Comparison of ENCODE assay signal across 27 cellular contexts in genomic region chr16:9630119-9630518, GRCh38.
"Had no signal": no experiment of that assay in that cellular context is flagged by ENCODE, and none has a peak within 500 bp of the region (broad histone marks: within the 10 kb centered on the region; RNA-seq: fewer than 3 reads in every experiment).

No MANE protein-coding gene starts in this region.

- ATAC-seq: stimulated activated effector memory CD8-positive, alpha-beta T cell treated with anti-CD3 and anti-CD28 coated beads, Interleukin-12 subunit alpha, Interleukin-12 subunit beta, amount 100 ng/mL, for 72 hours; stimulated activated memory B cell treated with anti-CD40 and anti-IgM and Interleukin-4, amounts not matched to agents 10 μg/mL and 1 μg/mL and 100 μg/mL, for 72 hours; stimulated activated naive B cell treated with anti-CD40 and anti-IgM and Interleukin-4, amounts not matched to agents 10 μg/mL and 1 μg/mL and 100 μg/mL, for 72 hours; stimulated activated naive CD8-positive, alpha-beta T cell treated with anti-CD3 and anti-CD28 coated beads, Interleukin-15, amount 100 ng/mL, for 72 hours; stimulated activated naive CD8-positive, alpha-beta T cell treated with anti-CD3 and anti-CD28 coated beads, Interleukin-15, Interleukin-2, amounts not matched to agents 100 U/mL and 50 U/mL, for 24 hours; upper lobe of right lung had no signal

- H3K27ac ChIP-seq: stomach, suprapubic skin, testis, thoracic aorta, thyroid gland, tibial artery, tibial nerve, transverse colon, upper lobe of left lung, upper lobe of right lung, uterus, vagina had no signal

- H3K4me1 ChIP-seq: stomach, suprapubic skin, testis, thyroid gland, tibial artery, tibial nerve, transverse colon, upper lobe of left lung, upper lobe of right lung, uterus, vagina had no signal

- H3K4me3 ChIP-seq: stomach, suprapubic skin, testis, thoracic aorta, thyroid gland, tibial artery, tibial nerve, transverse colon, upper lobe of left lung, upper lobe of right lung, uterus, vagina had no signal

- H3K36me3 ChIP-seq: stomach, suprapubic skin, thoracic aorta, thyroid gland, tibial artery, tibial nerve, transverse colon, upper lobe of left lung, upper lobe of right lung, uterus, vagina had no signal

- H3K9me3 ChIP-seq: suprapubic skin, testis, thoracic aorta, thyroid gland, tibial artery, transverse colon, upper lobe of right lung, uterus, vagina had no signal

- FAIRE-seq: urothelium cell line had no signal

- H3K27me3 ChIP-seq: suprapubic skin, testis, thyroid gland, tibial artery, tibial nerve, transverse colon, upper lobe of left lung, uterus, vagina had no signal

- DNase-seq: stimulated activated CD4-positive, alpha-beta T cell treated with anti-CD3 and anti-CD28 coated beads, Interleukin-2, amount 100 ng/mL, for 48 hours; stimulated activated CD4-positive, alpha-beta T cell treated with anti-CD3 and anti-CD28 coated beads, Interleukin-4, amount 100 ng/mL, for 1 hour; stimulated activated CD4-positive, alpha-beta T cell treated with anti-CD3 and anti-CD28 coated beads, Interleukin-4, amount 100 ng/mL, for 24 hours; stimulated activated CD4-positive, alpha-beta T cell treated with anti-CD3 and anti-CD28 coated beads, Interleukin-4, amount 100 ng/mL, for 4 hours; stimulated activated CD8-positive, alpha-beta memory T cell treated with anti-CD3 and anti-CD28 coated beads, Interleukin-4, amount 100 ng/mL, for 48 hours; stimulated activated naive B cell treated with anti-CD40 and anti-IgM and Interleukin-4, amounts not matched to agents 10 μg/mL and 1 μg/mL and 100 μg/mL, for 72 hours; stimulated activated naive CD4-positive, alpha-beta T cell; stimulated activated naive CD4-positive, alpha-beta T cell treated with Interleukin-2 at 50 U/mL for 16 hours; stimulated activated naive CD8-positive, alpha-beta T cell treated with anti-CD3 and anti-CD28 coated beads, Interleukin-15, amount 100 ng/mL, for 72 hours; stimulated activated naive CD8-positive, alpha-beta T cell treated with anti-CD3 and anti-CD28 coated beads, Interleukin-15, Interleukin-2, amounts not matched to agents 100 U/mL and 50 U/mL, for 24 hours; stomach; substantia nigra; testis; thyroid gland; tibial artery; transverse colon; trophoblast cell; upper lobe of left lung; upper lobe of right lung; uterus had no signal
